25 cellular contexts compared by ENCODE assay signal in the genomic region with DNA sequence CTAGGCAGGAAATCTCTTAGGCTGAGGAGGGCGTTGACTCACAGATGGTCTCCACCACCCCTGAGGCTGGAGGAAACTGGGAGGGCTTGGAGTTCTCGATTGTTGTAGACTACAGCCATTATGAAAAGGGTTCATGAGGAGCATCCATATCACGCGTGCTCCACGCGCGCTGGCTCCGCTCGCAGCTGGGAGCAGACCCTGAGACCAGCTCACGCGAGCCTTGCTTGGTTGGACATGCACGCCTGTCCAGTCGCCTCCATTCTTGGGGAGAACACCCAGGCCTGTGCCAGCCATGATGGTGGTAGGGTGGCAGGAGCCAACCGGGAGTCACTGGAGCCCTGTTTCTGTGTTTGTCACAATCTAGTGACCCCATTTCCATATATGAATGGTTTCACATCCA.
"Had no signal": no experiment of that assay in that cellular context is flagged by ENCODE, and none has a peak within 500 bp of the region (broad histone marks: within the 10 kb centered on the region; RNA-seq: fewer than 3 reads in every experiment).

No MANE protein-coding gene starts in this region.

- H3K4me1 Mint-ChIP-seq: activated naive CD4-positive, alpha-beta T cell treated with anti-CD3 and anti-CD28 coated beads, Interleukin-2, amount 10 ng/mL, durations not matched to agents 7 days and 5 days; activated naive CD8-positive, alpha-beta T cell treated with anti-CD3 and anti-CD28 coated beads for 36 hours; activated T-helper 17 cell treated with anti-CD3 and anti-CD28 coated beads, Interleukin-2, amount 50 U/mL, for 72 hours had no signal

- ATAC-seq: activated CD4-positive, CD25-positive, alpha-beta regulatory T cell treated with anti-CD3 and anti-CD28 coated beads, Interleukin-2, amount 50 U/mL, for 24 hours; activated CD8-positive, alpha-beta T cell treated with anti-CD3 and anti-CD28 coated beads for 36 hours; activated T-helper 17 cell treated with anti-CD3 and anti-CD28 coated beads, Interleukin-2, amount 50 U/mL, for 72 hours; K562; SK-N-SH treated with all-trans-retinoic acid at 6 μM for 48 hours had no signal

- H3K27me3 Mint-ChIP-seq: activated CD8-positive, alpha-beta T cell treated with anti-CD3 and anti-CD28 coated beads for 36 hours; activated naive CD4-positive, alpha-beta T cell treated with anti-CD3 and anti-CD28 coated beads, Interleukin-2, amount 10 ng/mL, durations not matched to agents 7 days and 5 days; activated T-helper 17 cell treated with anti-CD3 and anti-CD28 coated beads, Interleukin-2, amount 50 U/mL, for 72 hours had no signal

- DNase-seq: activated CD4-positive, alpha-beta T cell treated with anti-CD3 and anti-CD28 coated beads for 4 hours; activated CD8-positive, alpha-beta T cell treated with anti-CD3 and anti-CD28 coated beads for 36 hours; activated gamma-delta T cell; activated naive CD4-positive, alpha-beta T cell treated with anti-CD3 and anti-CD28 coated beads, Interleukin-2, amount 10 ng/mL, durations not matched to agents 7 days and 5 days; activated naive CD8-positive, alpha-beta T cell treated with anti-CD3 and anti-CD28 coated beads for 36 hours; activated T-cell treated with anti-CD3 and anti-CD28 coated beads, Interleukin-2, amount 50 U/mL, for 48 hours; Karpas-422; MM.1S; NCI-H1105; NCI-H1436; NCI-H187; NCI-H2081 treated with DMSO at 0.1 percent for 48 hours; NCI-H446; NCI-H524; Peyer's patch; SHP77; SW 1271 had no signal

- H3K27ac ChIP-seq: breast epithelium, Peyer's patch, RWPE1, SJSA1 had no signal

- H3K27me3 ChIP-seq: Peyer's patch, SJSA1 had no signal

- H3K36me3 Mint-ChIP-seq: activated naive CD4-positive, alpha-beta T cell treated with anti-CD3 and anti-CD28 coated beads, Interleukin-2, amount 10 ng/mL, durations not matched to agents 7 days and 5 days; activated naive CD8-positive, alpha-beta T cell treated with anti-CD3 and anti-CD28 coated beads for 36 hours had no signal

- H3K4me3 Mint-ChIP-seq: activated CD8-positive, alpha-beta T cell treated with anti-CD3 and anti-CD28 coated beads for 36 hours; activated naive CD4-positive, alpha-beta T cell treated with anti-CD3 and anti-CD28 coated beads, Interleukin-2, amount 10 ng/mL, durations not matched to agents 7 days and 5 days; activated naive CD8-positive, alpha-beta T cell treated with anti-CD3 and anti-CD28 coated beads for 36 hours; activated T-helper 17 cell treated with anti-CD3 and anti-CD28 coated beads, Interleukin-2, amount 50 U/mL, for 72 hours; T-helper 1 cell treated with Interleukin-12 subunit alpha and Interleukin-12 subunit beta and Interleukin-4 antibody, amounts not matched to agents 30 μg/mL and 1 μg/mL, for 36 hours had no signal

- H3K9me3 Mint-ChIP-seq: activated CD8-positive, alpha-beta T cell treated with anti-CD3 and anti-CD28 coated beads for 36 hours; T-helper 1 cell treated with Interleukin-12 subunit alpha and Interleukin-12 subunit beta and Interleukin-4 antibody, amounts not matched to agents 30 μg/mL and 1 μg/mL, for 36 hours had no signal

- H3K4me1 ChIP-seq: breast epithelium, Peyer's patch, SJSA1 had no signal

- H3K9me3 ChIP-seq: breast epithelium had no signal

- H3K27ac Mint-ChIP-seq: activated CD8-positive, alpha-beta T cell treated with anti-CD3 and anti-CD28 coated beads for 36 hours; activated naive CD4-positive, alpha-beta T cell treated with anti-CD3 and anti-CD28 coated beads, Interleukin-2, amount 10 ng/mL, durations not matched to agents 7 days and 5 days; activated naive CD8-positive, alpha-beta T cell treated with anti-CD3 and anti-CD28 coated beads for 36 hours; activated T-helper 17 cell treated with anti-CD3 and anti-CD28 coated beads, Interleukin-2, amount 50 U/mL, for 72 hours; T-helper 1 cell treated with Interleukin-12 subunit alpha and Interleukin-12 subunit beta and Interleukin-4 antibody, amounts not matched to agents 30 μg/mL and 1 μg/mL, for 36 hours had no signal
